ENCODE assay signal across 30 cellular contexts in genomic region chr16:52532384-52532783, GRCh38. TPM values are rescaled to one million over a fixed set of nuclear protein-coding genes. Genes with fewer than 3 reads are reported as not detected.
"Had no signal": no experiment of that assay in that cellular context is flagged by ENCODE, and none has a peak within 500 bp of the region (broad histone marks: within the 10 kb centered on the region; RNA-seq: fewer than 3 reads in every experiment).

No MANE protein-coding gene starts in this region.

- H3K9me3 Mint-ChIP-seq: nephron had no signal

- ATAC-seq: naive thymus-derived CD4-positive, alpha-beta T cell; natural killer cell; psoas muscle; right cardiac atrium; sciatic nerve; stimulated activated effector memory CD8-positive, alpha-beta T cell treated with anti-CD3 and anti-CD28 coated beads, Interleukin-12 subunit alpha, Interleukin-12 subunit beta, amount 100 ng/mL, for 72 hours; stimulated activated naive B cell treated with anti-CD40 and anti-IgM and Interleukin-4, amounts not matched to agents 10 μg/mL and 1 μg/mL and 100 μg/mL, for 72 hours had no signal

- H3K27me3 Mint-ChIP-seq: progenitor cell of endocrine pancreas; stimulated activated naive CD8-positive, alpha-beta T cell treated with anti-CD3 and anti-CD28 coated beads, Interleukin-15, Interleukin-2, amounts not matched to agents 100 ng/mL and 50 ng/mL, for 24 hours had no signal

- H3K4me1 ChIP-seq: parathyroid adenoma, psoas muscle, thyroid gland, tibial nerve, vagina had no signal

- DNase-seq: naive thymus-derived CD4-positive, alpha-beta T cell; natural killer cell; occipital lobe; ovary; posterior cingulate gyrus; psoas muscle; right cardiac atrium; stimulated activated CD4-positive, alpha-beta T cell treated with anti-CD3 and anti-CD28 coated beads, Interleukin-15, amount 100 ng/mL, for 24 hours; stimulated activated CD4-positive, alpha-beta T cell treated with anti-CD3 and anti-CD28 coated beads, Interleukin-2, amount 100 ng/mL, for 24 hours; stimulated activated CD4-positive, alpha-beta T cell treated with anti-CD3 and anti-CD28 coated beads, Interleukin-2, amount 100 ng/mL, for 48 hours; stimulated activated CD4-positive, alpha-beta T cell treated with anti-CD3 and anti-CD28 coated beads, Interleukin-4, amount 100 ng/mL, for 24 hours; stimulated activated naive B cell treated with anti-CD40 and anti-IgM and Interleukin-4, amounts not matched to agents 10 μg/mL and 1 μg/mL and 100 μg/mL, for 72 hours; stimulated activated naive CD4-positive, alpha-beta T cell treated with Interleukin-2 at 50 U/mL for 16 hours; stomach; thyroid gland; trophoblast cell; upper lobe of left lung had no signal

- H3K79me2 ChIP-seq: parathyroid adenoma had no signal

- H3K4me1 Mint-ChIP-seq: naive thymus-derived CD4-positive, alpha-beta T cell; natural killer cell; nephron; stimulated activated effector memory CD8-positive, alpha-beta T cell treated with anti-CD3 and anti-CD28 coated beads, Interleukin-12 subunit alpha, Interleukin-12 subunit beta, amount 100 ng/mL, for 72 hours; stimulated activated naive B cell treated with anti-CD40 and anti-IgM and Interleukin-4, amounts not matched to agents 10 μg/mL and 1 μg/mL and 100 μg/mL, for 72 hours had no signal

- H3K36me3 ChIP-seq: ovary, stomach, thoracic aorta, thyroid gland, tibial nerve, upper lobe of left lung, vagina had no signal

- H3K36me3 Mint-ChIP-seq: natural killer cell; stimulated activated effector memory CD8-positive, alpha-beta T cell treated with anti-CD3 and anti-CD28 coated beads, Interleukin-12 subunit alpha, Interleukin-12 subunit beta, amount 100 ng/mL, for 72 hours; stimulated activated naive B cell treated with anti-CD40 and anti-IgM and Interleukin-4, amounts not matched to agents 10 μg/mL and 1 μg/mL and 100 μg/mL, for 72 hours had no signal

- H3K27me3 ChIP-seq: neural progenitor cell, ovary, stomach, thyroid gland, tibial nerve, upper lobe of left lung, vagina had no signal

- H2AFZ ChIP-seq: neural progenitor cell, parathyroid adenoma had no signal

- H3K4me3 Mint-ChIP-seq: naive thymus-derived CD4-positive, alpha-beta T cell; natural killer cell; nephron; neural progenitor cell; stimulated activated effector memory CD8-positive, alpha-beta T cell treated with anti-CD3 and anti-CD28 coated beads, Interleukin-12 subunit alpha, Interleukin-12 subunit beta, amount 100 ng/mL, for 72 hours; stimulated activated naive B cell treated with anti-CD40 and anti-IgM and Interleukin-4, amounts not matched to agents 10 μg/mL and 1 μg/mL and 100 μg/mL, for 72 hours; stimulated activated naive CD8-positive, alpha-beta T cell treated with anti-CD3 and anti-CD28 coated beads, Interleukin-15, Interleukin-2, amounts not matched to agents 100 ng/mL and 50 ng/mL, for 24 hours had no signal

- H3K9me3 ChIP-seq: ovary, psoas muscle, stomach, thoracic aorta, thyroid gland, tibial nerve, upper lobe of left lung, vagina had no signal

- H3K9ac ChIP-seq: neural progenitor cell, parathyroid adenoma had no signal

- FAIRE-seq: urothelium cell line had no signal

- H3K27ac Mint-ChIP-seq: naive thymus-derived CD4-positive, alpha-beta T cell; natural killer cell; nephron; neural progenitor cell; progenitor cell of endocrine pancreas; stimulated activated effector memory CD8-positive, alpha-beta T cell treated with anti-CD3 and anti-CD28 coated beads, Interleukin-12 subunit alpha, Interleukin-12 subunit beta, amount 100 ng/mL, for 72 hours; stimulated activated naive B cell treated with anti-CD40 and anti-IgM and Interleukin-4, amounts not matched to agents 10 μg/mL and 1 μg/mL and 100 μg/mL, for 72 hours; stimulated activated naive CD8-positive, alpha-beta T cell treated with anti-CD3 and anti-CD28 coated beads, Interleukin-15, Interleukin-2, amounts not matched to agents 100 ng/mL and 50 ng/mL, for 24 hours had no signal

- H3K4me3 ChIP-seq: neural progenitor cell, ovary, psoas muscle, skin epidermis, stomach, thoracic aorta, thyroid gland, tibial nerve, upper lobe of left lung, vagina had no signal

- H3K27ac ChIP-seq: ovary, parathyroid adenoma, psoas muscle, skin epidermis, thoracic aorta, thyroid gland, tibial nerve, upper lobe of left lung, vagina had no signal

RNA-seq across cellular contexts. Expression of gene TOX3, which starts 14.6 kb away (rescaled TPM):
- total RNA-seq: naive thymus-derived CD4-positive, alpha-beta T cell; natural killer cell; osteoblast; psoas muscle; right cardiac atrium; thoracic aorta; thyroid gland had no signal
- polyA plus RNA-seq: naive thymus-derived CD4-positive, alpha-beta T cell had no signal
